1 cellular context compared by ENCODE assay signal in the genomic region with DNA sequence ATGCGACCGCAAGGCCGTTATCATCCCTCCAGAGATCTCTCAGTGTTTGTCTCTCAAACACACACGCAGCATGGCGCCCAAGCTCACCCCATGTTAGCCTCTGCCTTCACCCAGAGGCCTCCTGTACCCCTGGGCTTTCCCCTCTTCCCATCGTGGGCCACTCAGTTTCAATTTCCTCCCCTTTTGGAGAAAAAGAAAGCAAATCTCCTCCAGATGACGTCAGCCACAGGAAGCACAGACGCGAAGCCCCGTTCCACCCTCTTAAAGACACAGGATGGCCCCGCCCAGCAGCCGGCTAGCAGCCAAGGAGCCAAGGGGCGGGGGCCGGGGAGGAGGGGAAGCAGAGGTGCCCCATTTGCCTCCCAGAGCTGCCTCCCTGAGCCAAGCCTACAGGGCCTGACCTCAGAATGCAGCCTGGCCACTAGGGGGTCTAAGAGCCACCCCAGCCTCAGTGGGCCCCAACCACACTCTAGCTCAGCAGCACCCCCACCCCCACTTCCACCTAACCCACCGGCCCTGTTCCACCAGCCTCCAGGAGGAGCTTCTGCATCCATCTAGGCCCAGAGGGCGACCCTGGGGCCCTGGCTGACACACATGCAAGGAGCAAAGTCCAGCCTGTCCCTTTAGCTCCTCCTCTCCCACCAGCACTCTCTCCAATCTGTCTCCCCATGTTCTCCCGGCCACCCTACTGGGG.
TF ChIP-seq lines count a peak whose summit lies in the region.

No MANE protein-coding gene starts in this region.

TF ChIP-seq in HEK293, 187 proteins besides CTCF, POLR2A, EP300 and RAD21 (continued from another document and continues in another):
- TF ChIP-seq, protein P1, sequence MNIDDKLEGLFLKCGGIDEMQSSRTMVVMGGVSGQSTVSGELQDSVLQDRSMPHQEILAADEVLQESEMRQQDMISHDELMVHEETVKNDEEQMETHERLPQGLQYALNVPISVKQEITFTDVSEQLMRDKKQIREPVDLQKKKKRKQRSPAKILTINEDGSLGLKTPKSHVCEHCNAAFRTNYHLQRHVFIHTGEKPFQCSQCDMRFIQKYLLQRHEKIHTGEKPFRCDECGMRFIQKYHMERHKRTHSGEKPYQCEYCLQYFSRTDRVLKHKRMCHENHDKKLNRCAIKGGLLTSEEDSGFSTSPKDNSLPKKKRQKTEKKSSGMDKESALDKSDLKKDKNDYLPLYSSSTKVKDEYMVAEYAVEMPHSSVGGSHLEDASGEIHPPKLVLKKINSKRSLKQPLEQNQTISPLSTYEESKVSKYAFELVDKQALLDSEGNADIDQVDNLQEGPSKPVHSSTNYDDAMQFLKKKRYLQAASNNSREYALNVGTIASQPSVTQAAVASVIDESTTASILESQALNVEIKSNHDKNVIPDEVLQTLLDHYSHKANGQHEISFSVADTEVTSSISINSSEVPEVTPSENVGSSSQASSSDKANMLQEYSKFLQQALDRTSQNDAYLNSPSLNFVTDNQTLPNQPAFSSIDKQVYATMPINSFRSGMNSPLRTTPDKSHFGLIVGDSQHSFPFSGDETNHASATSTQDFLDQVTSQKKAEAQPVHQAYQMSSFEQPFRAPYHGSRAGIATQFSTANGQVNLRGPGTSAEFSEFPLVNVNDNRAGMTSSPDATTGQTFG (tag by site-specific recombination; IDR thresholded peaks at IDR 0.05; ENCODE audit: borderline replicate concordance), result no peak
- TF ChIP-seq ZNF114 (tag by site-specific recombination; IDR thresholded peaks at IDR 0.05), result no peak
- no peak for TF ChIP-seq ZNF514 (tag by site-specific recombination; IDR thresholded peaks at IDR 0.05)
- TF ChIP-seq, protein P2, sequence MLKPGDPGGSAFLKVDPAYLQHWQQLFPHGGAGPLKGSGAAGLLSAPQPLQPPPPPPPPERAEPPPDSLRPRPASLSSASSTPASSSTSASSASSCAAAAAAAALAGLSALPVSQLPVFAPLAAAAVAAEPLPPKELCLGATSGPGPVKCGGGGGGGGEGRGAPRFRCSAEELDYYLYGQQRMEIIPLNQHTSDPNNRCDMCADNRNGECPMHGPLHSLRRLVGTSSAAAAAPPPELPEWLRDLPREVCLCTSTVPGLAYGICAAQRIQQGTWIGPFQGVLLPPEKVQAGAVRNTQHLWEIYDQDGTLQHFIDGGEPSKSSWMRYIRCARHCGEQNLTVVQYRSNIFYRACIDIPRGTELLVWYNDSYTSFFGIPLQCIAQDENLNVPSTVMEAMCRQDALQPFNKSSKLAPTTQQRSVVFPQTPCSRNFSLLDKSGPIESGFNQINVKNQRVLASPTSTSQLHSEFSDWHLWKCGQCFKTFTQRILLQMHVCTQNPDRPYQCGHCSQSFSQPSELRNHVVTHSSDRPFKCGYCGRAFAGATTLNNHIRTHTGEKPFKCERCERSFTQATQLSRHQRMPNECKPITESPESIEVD (tag by site-specific recombination; IDR thresholded peaks at IDR 0.05), result no peak
- no peak for TF ChIP-seq ZNF292 (tag by site-specific recombination; IDR thresholded peaks at IDR 0.05; ENCODE audit: borderline replicate concordance, low read depth)
- no peak for TF ChIP-seq GFI1B (tag by site-specific recombination; IDR thresholded peaks at IDR 0.05)
- TF ChIP-seq ZNF324 (tag by site-specific recombination; IDR thresholded peaks at IDR 0.05), result no peak
- TF ChIP-seq ZFP41 (tag by site-specific recombination; IDR thresholded peaks at IDR 0.05; ENCODE audit: borderline replicate concordance), result no peak
- no peak for TF ChIP-seq ZNF544 (tag by site-specific recombination; IDR thresholded peaks at IDR 0.05)
- no peak for TF ChIP-seq GLI2 (tag by site-specific recombination; IDR thresholded peaks at IDR 0.05; ENCODE audit: borderline replicate concordance, low read depth)
- no peak for TF ChIP-seq ZNF146 (tag by site-specific recombination; IDR thresholded peaks at IDR 0.05)
- 0 out of 2 replicates have a peak, but pooled peaks have one; percentile 47 for TF ChIP-seq KLF16 (tag by site-specific recombination; IDR thresholded peaks at IDR 0.05)
- TF ChIP-seq, protein P3, sequence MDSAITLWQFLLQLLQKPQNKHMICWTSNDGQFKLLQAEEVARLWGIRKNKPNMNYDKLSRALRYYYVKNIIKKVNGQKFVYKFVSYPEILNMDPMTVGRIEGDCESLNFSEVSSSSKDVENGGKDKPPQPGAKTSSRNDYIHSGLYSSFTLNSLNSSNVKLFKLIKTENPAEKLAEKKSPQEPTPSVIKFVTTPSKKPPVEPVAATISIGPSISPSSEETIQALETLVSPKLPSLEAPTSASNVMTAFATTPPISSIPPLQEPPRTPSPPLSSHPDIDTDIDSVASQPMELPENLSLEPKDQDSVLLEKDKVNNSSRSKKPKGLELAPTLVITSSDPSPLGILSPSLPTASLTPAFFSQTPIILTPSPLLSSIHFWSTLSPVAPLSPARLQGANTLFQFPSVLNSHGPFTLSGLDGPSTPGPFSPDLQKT (IDR thresholded peaks at IDR 0.05; ENCODE audit: borderline replicate concordance, low read depth, low read length), result no peak
- TF ChIP-seq ZNF600 (tag by site-specific recombination; IDR thresholded peaks at IDR 0.05), result no peak
- TF ChIP-seq, protein P4, sequence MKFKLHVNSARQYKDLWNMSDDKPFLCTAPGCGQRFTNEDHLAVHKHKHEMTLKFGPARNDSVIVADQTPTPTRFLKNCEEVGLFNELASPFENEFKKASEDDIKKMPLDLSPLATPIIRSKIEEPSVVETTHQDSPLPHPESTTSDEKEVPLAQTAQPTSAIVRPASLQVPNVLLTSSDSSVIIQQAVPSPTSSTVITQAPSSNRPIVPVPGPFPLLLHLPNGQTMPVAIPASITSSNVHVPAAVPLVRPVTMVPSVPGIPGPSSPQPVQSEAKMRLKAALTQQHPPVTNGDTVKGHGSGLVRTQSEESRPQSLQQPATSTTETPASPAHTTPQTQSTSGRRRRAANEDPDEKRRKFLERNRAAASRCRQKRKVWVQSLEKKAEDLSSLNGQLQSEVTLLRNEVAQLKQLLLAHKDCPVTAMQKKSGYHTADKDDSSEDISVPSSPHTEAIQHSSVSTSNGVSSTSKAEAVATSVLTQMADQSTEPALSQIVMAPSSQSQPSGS (tag by site-specific recombination; IDR thresholded peaks at IDR 0.05; ENCODE audit: low read depth), result peak; percentile 97
- peak; percentile 62; the same call in 1 of the 2 replicates for TF ChIP-seq ZNF501 (tag by site-specific recombination; IDR thresholded peaks at IDR 0.05)
- no peak for TF ChIP-seq ZNF112 (tag by site-specific recombination; IDR thresholded peaks at IDR 0.05)
- TF ChIP-seq ZNF549 (tag by site-specific recombination; IDR thresholded peaks at IDR 0.05), result no peak
- TF ChIP-seq ZBTB7A (tag by site-specific recombination; IDR thresholded peaks at IDR 0.05; ENCODE audit: low read depth), result no peak
- TF ChIP-seq ZNF530 (tag by site-specific recombination; IDR thresholded peaks at IDR 0.05; ENCODE audit: low read depth), result no peak
- TF ChIP-seq KLF7 (tag by site-specific recombination; IDR thresholded peaks at IDR 0.05; ENCODE audit: borderline replicate concordance), result no peak
- TF ChIP-seq SCRT1 (tag by site-specific recombination; IDR thresholded peaks at IDR 0.05; ENCODE audit: borderline replicate concordance), result no peak
- no peak for TF ChIP-seq ZNF664 (tag by site-specific recombination; IDR thresholded peaks at IDR 0.05)
- no peak for TF ChIP-seq ZNF211 (tag by site-specific recombination; IDR thresholded peaks at IDR 0.05; ENCODE audit: low read depth)
- TF ChIP-seq ZNF677 (tag by site-specific recombination; IDR thresholded peaks at IDR 0.05), result no peak
- no peak for TF ChIP-seq ZNF341 (tag by site-specific recombination; IDR thresholded peaks at IDR 0.05; ENCODE audit: low read depth)
- no peak for TF ChIP-seq EGR2 (tag by site-specific recombination; IDR thresholded peaks at IDR 0.05; ENCODE audit: low read depth)
- TF ChIP-seq ZNF37A (tag by site-specific recombination; IDR thresholded peaks at IDR 0.05), result no peak
- no peak for TF ChIP-seq ZFHX2 (tag by site-specific recombination; conservative IDR thresholded peaks at IDR 0.05)
- no peak for TF ChIP-seq ZNF221 (tag by site-specific recombination; IDR thresholded peaks at IDR 0.05; ENCODE audit: borderline replicate concordance)
- no peak for TF ChIP-seq ZNF548 (tag by site-specific recombination; IDR thresholded peaks at IDR 0.05)
- TF ChIP-seq ZXDB (tag by site-specific recombination; IDR thresholded peaks at IDR 0.05), result peak; percentile 81
- no peak for TF ChIP-seq ZFP3 (tag by site-specific recombination; IDR thresholded peaks at IDR 0.05; ENCODE audit: low read depth)
- no peak for TF ChIP-seq ZNF830 (tag by site-specific recombination; IDR thresholded peaks at IDR 0.05; ENCODE audit: low read depth)
- TF ChIP-seq, protein P5, sequence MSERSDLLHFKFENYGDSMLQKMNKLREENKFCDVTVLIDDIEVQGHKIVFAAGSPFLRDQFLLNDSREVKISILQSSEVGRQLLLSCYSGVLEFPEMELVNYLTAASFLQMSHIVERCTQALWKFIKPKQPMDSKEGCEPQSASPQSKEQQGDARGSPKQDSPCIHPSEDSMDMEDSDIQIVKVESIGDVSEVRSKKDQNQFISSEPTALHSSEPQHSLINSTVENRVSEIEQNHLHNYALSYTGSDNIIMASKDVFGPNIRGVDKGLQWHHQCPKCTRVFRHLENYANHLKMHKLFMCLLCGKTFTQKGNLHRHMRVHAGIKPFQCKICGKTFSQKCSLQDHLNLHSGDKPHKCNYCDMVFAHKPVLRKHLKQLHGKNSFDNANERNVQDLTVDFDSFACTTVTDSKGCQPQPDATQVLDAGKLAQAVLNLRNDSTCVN (tag by site-specific recombination; optimal IDR thresholded peaks at IDR 0.05), result peak; percentile 11
- no peak for TF ChIP-seq ZNF473 (tag by site-specific recombination; IDR thresholded peaks at IDR 0.05)
- no peak for TF ChIP-seq ZNF843 (tag by site-specific recombination; IDR thresholded peaks at IDR 0.05)
- TF ChIP-seq, protein P6, sequence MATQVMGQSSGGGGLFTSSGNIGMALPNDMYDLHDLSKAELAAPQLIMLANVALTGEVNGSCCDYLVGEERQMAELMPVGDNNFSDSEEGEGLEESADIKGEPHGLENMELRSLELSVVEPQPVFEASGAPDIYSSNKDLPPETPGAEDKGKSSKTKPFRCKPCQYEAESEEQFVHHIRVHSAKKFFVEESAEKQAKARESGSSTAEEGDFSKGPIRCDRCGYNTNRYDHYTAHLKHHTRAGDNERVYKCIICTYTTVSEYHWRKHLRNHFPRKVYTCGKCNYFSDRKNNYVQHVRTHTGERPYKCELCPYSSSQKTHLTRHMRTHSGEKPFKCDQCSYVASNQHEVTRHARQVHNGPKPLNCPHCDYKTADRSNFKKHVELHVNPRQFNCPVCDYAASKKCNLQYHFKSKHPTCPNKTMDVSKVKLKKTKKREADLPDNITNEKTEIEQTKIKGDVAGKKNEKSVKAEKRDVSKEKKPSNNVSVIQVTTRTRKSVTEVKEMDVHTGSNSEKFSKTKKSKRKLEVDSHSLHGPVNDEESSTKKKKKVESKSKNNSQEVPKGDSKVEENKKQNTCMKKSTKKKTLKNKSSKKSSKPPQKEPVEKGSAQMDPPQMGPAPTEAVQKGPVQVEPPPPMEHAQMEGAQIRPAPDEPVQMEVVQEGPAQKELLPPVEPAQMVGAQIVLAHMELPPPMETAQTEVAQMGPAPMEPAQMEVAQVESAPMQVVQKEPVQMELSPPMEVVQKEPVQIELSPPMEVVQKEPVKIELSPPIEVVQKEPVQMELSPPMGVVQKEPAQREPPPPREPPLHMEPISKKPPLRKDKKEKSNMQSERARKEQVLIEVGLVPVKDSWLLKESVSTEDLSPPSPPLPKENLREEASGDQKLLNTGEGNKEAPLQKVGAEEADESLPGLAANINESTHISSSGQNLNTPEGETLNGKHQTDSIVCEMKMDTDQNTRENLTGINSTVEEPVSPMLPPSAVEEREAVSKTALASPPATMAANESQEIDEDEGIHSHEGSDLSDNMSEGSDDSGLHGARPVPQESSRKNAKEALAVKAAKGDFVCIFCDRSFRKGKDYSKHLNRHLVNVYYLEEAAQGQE (tag by site-specific recombination; IDR thresholded peaks at IDR 0.05), result no peak
- no peak for TF ChIP-seq ZNF558 (tag by site-specific recombination; IDR thresholded peaks at IDR 0.05)
- TF ChIP-seq ZNF184 (tag by site-specific recombination; IDR thresholded peaks at IDR 0.05), result no peak
- TF ChIP-seq ZNF571 (tag by site-specific recombination; IDR thresholded peaks at IDR 0.05), result no peak
- no peak for TF ChIP-seq ZNF19 (tag by site-specific recombination; IDR thresholded peaks at IDR 0.05; ENCODE audit: low read depth)
- no peak; the same call in 1 of the 2 replicates for TF ChIP-seq HOXC10 (CRISPR knock-in tag; IDR thresholded peaks at IDR 0.05)
- TF ChIP-seq ZBTB48 (tag by site-specific recombination; IDR thresholded peaks at IDR 0.05), result peak; percentile 7; the same call in 1 of the 2 replicates
- no peak for TF ChIP-seq OVOL3 (tag by site-specific recombination; IDR thresholded peaks at IDR 0.05)
- peak; percentile 55; the same call in 1 of the 2 replicates for TF ChIP-seq YY1 (tag by site-specific recombination; IDR thresholded peaks at IDR 0.05)
- TF ChIP-seq, protein P7, sequence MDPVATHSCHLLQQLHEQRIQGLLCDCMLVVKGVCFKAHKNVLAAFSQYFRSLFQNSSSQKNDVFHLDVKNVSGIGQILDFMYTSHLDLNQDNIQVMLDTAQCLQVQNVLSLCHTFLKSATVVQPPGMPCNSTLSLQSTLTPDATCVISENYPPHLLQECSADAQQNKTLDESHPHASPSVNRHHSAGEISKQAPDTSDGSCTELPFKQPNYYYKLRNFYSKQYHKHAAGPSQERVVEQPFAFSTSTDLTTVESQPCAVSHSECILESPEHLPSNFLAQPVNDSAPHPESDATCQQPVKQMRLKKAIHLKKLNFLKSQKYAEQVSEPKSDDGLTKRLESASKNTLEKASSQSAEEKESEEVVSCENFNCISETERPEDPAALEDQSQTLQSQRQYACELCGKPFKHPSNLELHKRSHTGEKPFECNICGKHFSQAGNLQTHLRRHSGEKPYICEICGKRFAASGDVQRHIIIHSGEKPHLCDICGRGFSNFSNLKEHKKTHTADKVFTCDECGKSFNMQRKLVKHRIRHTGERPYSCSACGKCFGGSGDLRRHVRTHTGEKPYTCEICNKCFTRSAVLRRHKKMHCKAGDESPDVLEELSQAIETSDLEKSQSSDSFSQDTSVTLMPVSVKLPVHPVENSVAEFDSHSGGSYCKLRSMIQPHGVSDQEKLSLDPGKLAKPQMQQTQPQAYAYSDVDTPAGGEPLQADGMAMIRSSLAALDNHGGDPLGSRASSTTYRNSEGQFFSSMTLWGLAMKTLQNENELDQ (tag by site-specific recombination; IDR thresholded peaks at IDR 0.05; ENCODE audit: low read depth), result no peak
- no peak for TF ChIP-seq ZNF707 (tag by site-specific recombination; IDR thresholded peaks at IDR 0.05)
- TF ChIP-seq ZNF747 (tag by site-specific recombination; IDR thresholded peaks at IDR 0.05), result no peak
- TF ChIP-seq ZEB2 (tag by site-specific recombination; IDR thresholded peaks at IDR 0.05), result no peak; the same call in 1 of the 2 replicates
- TF ChIP-seq, protein P8, sequence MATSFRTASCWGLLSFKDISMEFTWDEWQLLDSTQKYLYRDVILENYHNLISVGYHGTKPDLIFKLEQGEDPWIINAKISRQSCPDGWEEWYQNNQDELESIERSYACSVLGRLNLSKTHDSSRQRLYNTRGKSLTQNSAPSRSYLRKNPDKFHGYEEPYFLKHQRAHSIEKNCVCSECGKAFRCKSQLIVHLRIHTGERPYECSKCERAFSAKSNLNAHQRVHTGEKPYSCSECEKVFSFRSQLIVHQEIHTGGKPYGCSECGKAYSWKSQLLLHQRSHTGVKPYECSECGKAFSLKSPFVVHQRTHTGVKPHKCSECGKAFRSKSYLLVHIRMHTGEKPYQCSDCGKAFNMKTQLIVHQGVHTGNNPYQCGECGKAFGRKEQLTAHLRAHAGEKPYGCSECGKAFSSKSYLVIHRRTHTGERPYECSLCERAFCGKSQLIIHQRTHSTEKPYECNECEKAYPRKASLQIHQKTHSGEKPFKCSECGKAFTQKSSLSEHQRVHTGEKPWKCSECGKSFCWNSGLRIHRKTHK (tag by site-specific recombination; IDR thresholded peaks at IDR 0.05), result no peak
